ENCODE assay signal across 22 cellular contexts in genomic region chr1:77469311-77469710, GRCh38.
"Had no signal": no experiment of that assay in that cellular context is flagged by ENCODE, and none has a peak within 500 bp of the region (broad histone marks: within the 10 kb centered on the region; RNA-seq: fewer than 3 reads in every experiment).

No MANE protein-coding gene starts in this region.

- H3K27ac Mint-ChIP-seq: activated CD4-positive, alpha-beta T cell treated with anti-CD3 and anti-CD28 coated beads, Interleukin-2, amount 10 ng/mL, durations not matched to agents 24 days and 14 days; activated CD8-positive, alpha-beta T cell treated with anti-CD3 and anti-CD28 coated beads for 36 hours; activated naive CD4-positive, alpha-beta T cell treated with anti-CD3 and anti-CD28 coated beads, Interleukin-2, amount 10 ng/mL, durations not matched to agents 7 days and 5 days; activated naive CD8-positive, alpha-beta T cell treated with anti-CD3 and anti-CD28 coated beads, Interleukin-2, amount 50 U/mL, for 24 hours; activated T-helper 2 cell treated with anti-CD3 and anti-CD28 coated beads, Interferon-gamma antibody, Interleukin-2, Interleukin-4, amounts not matched to agents 10 μg/mL and 5 μg/mL and 100 μg/mL, durations not matched to agents 14 hours and 24 hours and 36 hours; endodermal cell; memory B cell; stimulated activated naive CD8-positive, alpha-beta T cell treated with anti-CD3 and anti-CD28 coated beads, Interleukin-15, amount 100 ng/mL, for 72 hours; T-helper 1 cell treated with Interleukin-12 subunit alpha and Interleukin-12 subunit beta and Interleukin-4 antibody, amounts not matched to agents 30 μg/mL and 1 μg/mL, for 36 hours had no signal

- ATAC-seq: activated CD8-positive, alpha-beta T cell treated with anti-CD3 and anti-CD28 coated beads for 36 hours; activated naive CD8-positive, alpha-beta T cell treated with anti-CD3 and anti-CD28 coated beads, Interleukin-2, amount 50 U/mL, for 24 hours; gastrocnemius medialis; left ventricle myocardium superior; mucosa of descending colon; stimulated activated naive CD8-positive, alpha-beta T cell treated with anti-CD3 and anti-CD28 coated beads, Interleukin-15, amount 100 ng/mL, for 72 hours had no signal

- H3K36me3 ChIP-seq: ascending aorta, gastrocnemius medialis, prostate gland, right atrium auricular region, thoracic aorta, upper lobe of left lung had no signal

- H3K4me1 Mint-ChIP-seq: activated CD4-positive, alpha-beta T cell treated with anti-CD3 and anti-CD28 coated beads, Interleukin-2, amount 10 ng/mL, durations not matched to agents 24 days and 14 days; activated naive CD4-positive, alpha-beta T cell treated with anti-CD3 and anti-CD28 coated beads, Interleukin-2, amount 10 ng/mL, durations not matched to agents 7 days and 5 days; activated naive CD8-positive, alpha-beta T cell treated with anti-CD3 and anti-CD28 coated beads, Interleukin-2, amount 50 U/mL, for 24 hours; memory B cell; naive B cell had no signal

- H3K4me3 ChIP-seq: ascending aorta, gastrocnemius medialis, mucosa of descending colon, prostate gland, right atrium auricular region, thoracic aorta, upper lobe of left lung had no signal

- H3K4me1 ChIP-seq: gastrocnemius medialis, prostate gland, right atrium auricular region, upper lobe of left lung had no signal

- H3K27me3 Mint-ChIP-seq: activated CD4-positive, alpha-beta T cell treated with anti-CD3 and anti-CD28 coated beads, Interleukin-2, amount 10 ng/mL, durations not matched to agents 24 days and 14 days; activated CD8-positive, alpha-beta T cell treated with anti-CD3 and anti-CD28 coated beads for 36 hours; activated naive CD4-positive, alpha-beta T cell treated with anti-CD3 and anti-CD28 coated beads, Interleukin-2, amount 10 ng/mL, durations not matched to agents 7 days and 5 days; activated naive CD8-positive, alpha-beta T cell treated with anti-CD3 and anti-CD28 coated beads, Interleukin-2, amount 50 U/mL, for 24 hours; naive B cell; stimulated activated naive CD8-positive, alpha-beta T cell treated with anti-CD3 and anti-CD28 coated beads, Interleukin-15, amount 100 ng/mL, for 72 hours had no signal

- H3K27ac ChIP-seq: gastrocnemius medialis, right atrium auricular region, upper lobe of left lung had no signal

- DNase-seq: activated CD4-positive, alpha-beta T cell treated with anti-CD3 and anti-CD28 coated beads, Interleukin-2, amount 10 ng/mL, durations not matched to agents 24 days and 14 days; activated CD8-positive, alpha-beta T cell treated with anti-CD3 and anti-CD28 coated beads for 36 hours; activated naive CD4-positive, alpha-beta T cell treated with anti-CD3 and anti-CD28 coated beads, Interleukin-2, amount 10 ng/mL, durations not matched to agents 7 days and 5 days; activated naive CD8-positive, alpha-beta T cell treated with anti-CD3 and anti-CD28 coated beads, Interleukin-2, amount 50 U/mL, for 24 hours; activated T-cell treated with anti-CD3 and anti-CD28 coated beads, Interleukin-2, amount 50 U/mL, for 1 hour; endodermal cell; gastrocnemius medialis; head of caudate nucleus; kidney glomerular epithelial cell; left ventricle myocardium superior; mucosa of descending colon; naive B cell; stimulated activated naive CD8-positive, alpha-beta T cell treated with anti-CD3 and anti-CD28 coated beads, Interleukin-15, amount 100 ng/mL, for 72 hours; upper lobe of left lung had no signal

- H3K36me3 Mint-ChIP-seq: activated naive CD4-positive, alpha-beta T cell treated with anti-CD3 and anti-CD28 coated beads, Interleukin-2, amount 10 ng/mL, durations not matched to agents 7 days and 5 days; memory B cell; naive B cell had no signal

- H3K27me3 ChIP-seq: ascending aorta, gastrocnemius medialis, right atrium auricular region, upper lobe of left lung had no signal

- H3K9me3 ChIP-seq: gastrocnemius medialis, mucosa of descending colon, prostate gland, right atrium auricular region, thoracic aorta, upper lobe of left lung had no signal

- H3K4me3 Mint-ChIP-seq: activated CD4-positive, alpha-beta T cell treated with anti-CD3 and anti-CD28 coated beads, Interleukin-2, amount 10 ng/mL, durations not matched to agents 24 days and 14 days; activated CD8-positive, alpha-beta T cell treated with anti-CD3 and anti-CD28 coated beads for 36 hours; activated naive CD4-positive, alpha-beta T cell treated with anti-CD3 and anti-CD28 coated beads, Interleukin-2, amount 10 ng/mL, durations not matched to agents 7 days and 5 days; activated naive CD8-positive, alpha-beta T cell treated with anti-CD3 and anti-CD28 coated beads, Interleukin-2, amount 50 U/mL, for 24 hours; endodermal cell; memory B cell; naive B cell; neural crest cell; stimulated activated naive CD8-positive, alpha-beta T cell treated with anti-CD3 and anti-CD28 coated beads, Interleukin-15, amount 100 ng/mL, for 72 hours; T-helper 1 cell treated with Interleukin-12 subunit alpha and Interleukin-12 subunit beta and Interleukin-4 antibody, amounts not matched to agents 30 μg/mL and 1 μg/mL, for 36 hours had no signal

- H3K9me3 Mint-ChIP-seq: activated CD4-positive, alpha-beta T cell treated with anti-CD3 and anti-CD28 coated beads, Interleukin-2, amount 10 ng/mL, durations not matched to agents 24 days and 14 days; activated naive CD4-positive, alpha-beta T cell treated with anti-CD3 and anti-CD28 coated beads, Interleukin-2, amount 10 ng/mL, durations not matched to agents 7 days and 5 days; activated naive CD8-positive, alpha-beta T cell treated with anti-CD3 and anti-CD28 coated beads, Interleukin-2, amount 50 U/mL, for 24 hours; activated T-helper 2 cell treated with anti-CD3 and anti-CD28 coated beads, Interferon-gamma antibody, Interleukin-2, Interleukin-4, amounts not matched to agents 10 μg/mL and 5 μg/mL and 100 μg/mL, durations not matched to agents 14 hours and 24 hours and 36 hours; T-helper 1 cell treated with Interleukin-12 subunit alpha and Interleukin-12 subunit beta and Interleukin-4 antibody, amounts not matched to agents 30 μg/mL and 1 μg/mL, for 36 hours had no signal
